In the genomic region with DNA sequence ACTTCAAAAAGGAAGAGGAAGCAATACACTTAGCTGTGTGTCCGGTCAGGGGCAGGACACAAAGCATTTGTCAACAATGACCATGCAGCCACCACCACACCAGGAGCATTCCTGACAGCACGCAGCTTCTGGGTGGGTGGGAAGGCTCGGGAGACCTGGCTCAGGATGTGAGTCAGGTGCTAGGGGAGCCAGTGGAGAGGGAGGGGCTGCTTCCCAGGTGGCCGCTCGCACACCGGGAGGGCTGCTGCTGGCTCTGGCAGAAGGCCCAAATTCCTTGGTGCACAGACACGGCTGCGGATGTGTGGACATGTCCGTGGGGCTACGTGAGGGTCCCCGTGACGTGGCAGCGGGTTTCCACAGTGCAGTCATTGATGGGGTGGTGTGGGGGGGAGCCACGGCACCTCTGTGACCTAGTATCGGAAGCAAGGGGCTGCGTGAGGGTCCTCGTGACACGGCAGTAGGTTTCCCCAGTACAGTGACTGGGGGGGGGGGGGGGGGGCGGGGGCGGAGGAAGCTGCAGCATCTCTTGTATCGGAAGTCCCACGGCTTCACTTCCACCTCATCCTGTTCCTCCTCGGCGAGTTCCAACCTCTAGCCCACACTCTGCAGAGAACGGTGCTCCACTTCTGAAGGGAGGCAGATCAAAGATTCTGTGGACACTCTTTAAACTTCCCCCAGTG, we compare ENCODE assay signal across 9 cellular contexts.
A peak's percentile ranks its signal among the peaks of the same experiment; 100 is the strongest.
DNase-seq lines count a peak whose midpoint lies in the region; FAIRE-seq and TF ChIP-seq lines count a peak whose summit lies in the region.
"Had no signal": no experiment of that assay in that cellular context is flagged by ENCODE, and none has a peak within 500 bp of the region (broad histone marks: within the 10 kb centered on the region; RNA-seq: fewer than 3 reads in every experiment).

No MANE protein-coding gene starts in this region.

- no peaks in the 10 kb centered on the region for H3K27me3 ChIP-seq in SJSA1 (replicated peaks)
- no peaks in the 10 kb centered on the region for H3K27me3 ChIP-seq in endodermal cell (ENCODE audit: control insufficient read depth, insufficient read depth, low read length, poor library complexity, severe bottlenecking)
- H3K27me3 ChIP-seq in trophoblast cell (ENCODE audit: insufficient read depth, low read length) = no peaks in the 10 kb centered on the region

- H4K8ac ChIP-seq in trophoblast cell (ENCODE audit: low read depth, low read length) = no peak overlapping the region

- no peak overlapping the region for H3K14ac ChIP-seq in trophoblast cell (ENCODE audit: low read length)

- H3K4me3 Mint-ChIP-seq in endodermal cell = no peak overlapping the region
- H3K4me3 Mint-ChIP-seq: nephron had no signal

- FAIRE-seq in H54 (lab: Jason Lieb, UNC) = no peak

- peak; percentile 84 for DNase-seq in H54 (ENCODE audit: insufficient read length, low spot score)
- peak; percentile 75 to 91 for DNase-seq in SJSA1 (ENCODE audit: low read depth in 1 of 2, low spot score in 2 of 2)
- DNase-seq in endodermal cell = peak; percentile 75
- DNase-seq in trophoblast cell = peak; percentile 70 to 81
- no peak for DNase-seq in COLO829 (ENCODE audit: low spot score)
- no peak for DNase-seq in G401 (ENCODE audit: low spot score)
- no peak for DNase-seq in NOMO-1 (lab: John Stamatoyannopoulos, UW; ENCODE audit: unreplicated experiment in 2 of 2)
- no peak for DNase-seq in NCI-H1092 treated with DMSO at 0.1 percent for 48 hours (lab: John Stamatoyannopoulos, UW)

- H3K4me3 ChIP-seq in SJSA1 = no peak overlapping the region
- H3K4me3 ChIP-seq in endodermal cell (ENCODE audit: low read length) = no peak overlapping the region
- H3K4me3 ChIP-seq in trophoblast cell (ENCODE audit: low read depth, low read length) = no peak overlapping the region

- H3K79me2 ChIP-seq in trophoblast cell (ENCODE audit: control insufficient read depth, insufficient read depth, low read length, poor library complexity) = peaks cover 33% of the 10 kb centered on the region

- H2BK5ac ChIP-seq in trophoblast cell (ENCODE audit: low read depth, low read length, poor library complexity) = no peak overlapping the region

- H3K9me3 Mint-ChIP-seq in endodermal cell = no peaks in the 10 kb centered on the region
- H3K9me3 Mint-ChIP-seq: nephron had no signal

- WGBS in endodermal cell (ENCODE audit: insufficient coverage in 1 of 2, insufficient read length in 1 of 2), 2 experiments = 92 to 93% methylated on average over 13 to 18 of the region's 25 CpGs
- no CpG with 5 or more reads among the region's 25 CpGs for WGBS in trophoblast cell (ENCODE audit: extremely low coverage, insufficient coverage, insufficient read length)

- H3K18ac ChIP-seq in trophoblast cell (ENCODE audit: low read length) = no peak overlapping the region

- H3K4me2 ChIP-seq in trophoblast cell (ENCODE audit: low read length) = no peak overlapping the region

- H3K27ac ChIP-seq in SJSA1 (peak overlapping the region; percentile 30; the same call in 1 of the 2 replicates), endodermal cell (ENCODE audit: low read depth, low read length) (no peak overlapping the region), trophoblast cell (ENCODE audit: low read depth, low read length) (no peak overlapping the region)

- H4K91ac ChIP-seq in trophoblast cell (ENCODE audit: low read depth, low read length) = no peak overlapping the region

- H3K36me3 ChIP-seq in SJSA1 = peaks cover 9% of the 10 kb centered on the region
- H3K36me3 ChIP-seq in endodermal cell (ENCODE audit: control insufficient read depth, insufficient read depth, low read length) = no peaks in the 10 kb centered on the region
- H3K36me3 ChIP-seq in trophoblast cell (ENCODE audit: control insufficient read depth in 1 of 2, insufficient read depth in 2 of 2, low read length in 2 of 2) = peaks cover 6 to 8% of the 10 kb centered on the region in 2 experiments

- TF ChIP-seq POLR2A in H54 (IDR thresholded peaks at IDR 0.05; ENCODE audit: low read depth, low read length) = no peak

- H3K9ac ChIP-seq in endodermal cell (ENCODE audit: extremely low read depth, low read length, poor library complexity, severe bottlenecking) (no peak overlapping the region), trophoblast cell (ENCODE audit: low read length) (no peak overlapping the region)

- TF ChIP-seq CTCF in endodermal cell (conservative IDR thresholded peaks at IDR 0.05) = no peak

- no peak overlapping the region for H4K12ac ChIP-seq in trophoblast cell (ENCODE audit: low read depth, low read length)

- peaks cover 58% of the 10 kb centered on the region for H3K4me1 Mint-ChIP-seq in endodermal cell

- no peak overlapping the region for H2AFZ ChIP-seq in trophoblast cell (ENCODE audit: insufficient read depth, low read length, poor library complexity)

- H2BK12ac ChIP-seq in trophoblast cell (ENCODE audit: low read length) = no peak overlapping the region

- H3K4me1 ChIP-seq in SJSA1 (replicated peaks) = peaks cover 47% of the 10 kb centered on the region
- peaks cover 18% of the 10 kb centered on the region for H3K4me1 ChIP-seq in endodermal cell (ENCODE audit: control insufficient read depth, insufficient read depth, low read length)
- H3K4me1 ChIP-seq in trophoblast cell (ENCODE audit: control insufficient read depth in 1 of 2, insufficient read depth in 2 of 2, low read length in 2 of 2) = peaks cover 25 to 30% of the 10 kb centered on the region in 2 experiments

- peaks cover 5% of the 10 kb centered on the region for H3K36me3 Mint-ChIP-seq in endodermal cell (ENCODE audit: low read depth)

- peak overlapping the region; percentile 4 for H3K4ac ChIP-seq in trophoblast cell (ENCODE audit: low read depth, low read length)

- H2BK120ac ChIP-seq in trophoblast cell (ENCODE audit: insufficient read depth, low read length, poor library complexity) = no peak overlapping the region

- H3K23ac ChIP-seq in trophoblast cell (ENCODE audit: low read length) = no peak overlapping the region

- peaks cover 9% of the 10 kb centered on the region for H3K79me1 ChIP-seq in trophoblast cell (ENCODE audit: low read length)

- no peak overlapping the region for H3K27ac Mint-ChIP-seq in endodermal cell
- H3K27ac Mint-ChIP-seq: nephron had no signal

- H3K27me3 Mint-ChIP-seq in endodermal cell (ENCODE audit: insufficient read depth) = no peaks in the 10 kb centered on the region

- H2AK5ac ChIP-seq in trophoblast cell (ENCODE audit: low read length) = no peak overlapping the region

- in situ Hi-C loops in G401 (cut with HindIII; ENCODE audit: low sequenced_read_pairs) = no loop called here

- H3K9me3 ChIP-seq in SJSA1 (replicated peaks) (no peaks in the 10 kb centered on the region), endodermal cell (ENCODE audit: control insufficient read depth, low read length) (no peaks in the 10 kb centered on the region), trophoblast cell (ENCODE audit: insufficient read depth, low read depth, low read length) (no peaks in the 10 kb centered on the region)

Comparison
In these comparisons a context has a peak if more than half of its experiments do, and no peak if none do; other contexts are left out.
1. DNase-seq: peak in H54 (single experiment), SJSA1 (2 of 2), endodermal cell (single experiment) and trophoblast cell (2 of 2); none in COLO829 (single experiment), G401 (single experiment), NOMO-1 (0 of 2) and NCI-H1092 treated with DMSO at 0.1 percent for 48 hours (single experiment).